In genomic region chr17:61399131-61400057, GRCh38 we compare ENCODE assay signal across 8 cellular contexts. TPM values are rescaled to one million over a fixed set of nuclear protein-coding genes. Genes with fewer than 3 reads are reported as not detected.
A peak's percentile ranks its signal among the peaks of the same experiment; 100 is the strongest.
DNase-seq lines count a peak whose midpoint lies in the region; ATAC-seq and TF ChIP-seq lines count a peak whose summit lies in the region.

Gene TBX2 (plus strand): TSS chr17:61399843. CDS start chr17:61400177, 334 bp downstream.

- no peaks in the 10 kb centered on the region for H3K9me3 Mint-ChIP-seq in activated T-helper 2 cell treated with anti-CD3 and anti-CD28 coated beads, Interferon-gamma antibody, Interleukin-2, Interleukin-4, amounts not matched to agents 10 μg/mL and 5 μg/mL and 100 μg/mL, durations not matched to agents 14 hours and 24 hours and 36 hours

- no peaks in the 10 kb centered on the region for H3K36me3 ChIP-seq in BLaER1 treated with 17β-estradiol and CSF1 and Interleukin-3, amounts not matched to agents 10 nM and 100 nM
- H3K36me3 ChIP-seq in left ventricle myocardium inferior = peaks cover 6% of the 10 kb centered on the region
- no peaks in the 10 kb centered on the region for H3K36me3 ChIP-seq in psoas muscle (ENCODE audit: insufficient read depth in 1 of 2, low read depth in 1 of 2)

- no peaks in the 10 kb centered on the region for H3K36me3 Mint-ChIP-seq in activated T-helper 2 cell treated with anti-CD3 and anti-CD28 coated beads, Interferon-gamma antibody, Interleukin-2, Interleukin-4, amounts not matched to agents 10 μg/mL and 5 μg/mL and 100 μg/mL, durations not matched to agents 14 hours and 24 hours and 36 hours (ENCODE audit: low read depth)

- H3K4me1 ChIP-seq in BLaER1 treated with 17β-estradiol and CSF1 and Interleukin-3, amounts not matched to agents 10 nM and 100 nM = peaks cover 28 to 48% (median 35%) of the 10 kb centered on the region in 10 experiments
- H3K4me1 ChIP-seq in left ventricle myocardium inferior = peaks cover 67% of the 10 kb centered on the region
- H3K4me1 ChIP-seq in psoas muscle = peaks cover 24% of the 10 kb centered on the region

- H3K9me3 ChIP-seq in BLaER1 treated with 17β-estradiol and CSF1 and Interleukin-3, amounts not matched to agents 10 nM and 100 nM (replicated peaks in 1 of 11) = peaks cover 0 to 22% (median 8%) of the 10 kb centered on the region in 11 experiments; a peak in 10 of 22 replicates
- no peaks in the 10 kb centered on the region for H3K9me3 ChIP-seq in left ventricle myocardium inferior (replicated peaks)
- H3K9me3 ChIP-seq in psoas muscle = no peaks in the 10 kb centered on the region

- peak within 1 kb of the TSS; percentile 90 to 100 (median 93) for H3K4me2 ChIP-seq in BLaER1 treated with 17β-estradiol and CSF1 and Interleukin-3, amounts not matched to agents 10 nM and 100 nM

- H3K4me3 ChIP-seq in BLaER1 treated with 17β-estradiol and CSF1 and Interleukin-3, amounts not matched to agents 10 nM and 100 nM = peak within 1 kb of the TSS; percentile 51 to 69 (median 58)
- H3K4me3 ChIP-seq in left ventricle myocardium inferior (peak within 1 kb of the TSS; percentile 77), psoas muscle (peak within 1 kb of the TSS; percentile 77)

- H3K4me3 Mint-ChIP-seq in activated T-helper 2 cell treated with anti-CD3 and anti-CD28 coated beads, Interferon-gamma antibody, Interleukin-2, Interleukin-4, amounts not matched to agents 10 μg/mL and 5 μg/mL and 100 μg/mL, durations not matched to agents 14 hours and 24 hours and 36 hours (ENCODE audit: low read depth) = peak within 1 kb of the TSS; percentile 49

- H3K4me1 Mint-ChIP-seq in activated T-helper 2 cell treated with anti-CD3 and anti-CD28 coated beads, Interferon-gamma antibody, Interleukin-2, Interleukin-4, amounts not matched to agents 10 μg/mL and 5 μg/mL and 100 μg/mL, durations not matched to agents 14 hours and 24 hours and 36 hours (ENCODE audit: low read depth) = peaks cover 12% of the 10 kb centered on the region

- no peak for TF ChIP-seq CTCF in left ventricle myocardium inferior (IDR thresholded peaks at IDR 0.05; ENCODE audit: borderline replicate concordance)
- TF ChIP-seq CTCF in psoas muscle (IDR thresholded peaks at IDR 0.05) = no peak

- peaks cover 98 to 100% (median 100%) of the 10 kb centered on the region in 11 experiments for H3K27me3 ChIP-seq in BLaER1 treated with 17β-estradiol and CSF1 and Interleukin-3, amounts not matched to agents 10 nM and 100 nM
- H3K27me3 ChIP-seq in left ventricle myocardium inferior (ENCODE audit: low read depth) (peaks cover 95% of the 10 kb centered on the region), psoas muscle (ENCODE audit: insufficient read depth in 3 of 3, low read length in 2 of 3) (peaks cover 2 to 86% (median 54%) of the 10 kb centered on the region in 3 donors)

- no peak within 1 kb of the TSS for H3K27ac ChIP-seq in BLaER1 treated with 17β-estradiol and CSF1 and Interleukin-3, amounts not matched to agents 10 nM and 100 nM
- H3K27ac ChIP-seq in left ventricle myocardium inferior (replicated peaks) = peak within 1 kb of the TSS; percentile 93
- H3K27ac ChIP-seq in psoas muscle = peak within 1 kb of the TSS; percentile 61

- H3K27ac Mint-ChIP-seq in activated T-helper 2 cell treated with anti-CD3 and anti-CD28 coated beads, Interferon-gamma antibody, Interleukin-2, Interleukin-4, amounts not matched to agents 10 μg/mL and 5 μg/mL and 100 μg/mL, durations not matched to agents 14 hours and 24 hours and 36 hours = peak within 1 kb of the TSS; percentile 55

- intact Hi-C loops in activated T-helper 2 cell treated with anti-CD3 and anti-CD28 coated beads, Interferon-gamma antibody, Interleukin-2, Interleukin-4, amounts not matched to agents 10 μg/mL and 5 μg/mL and 100 μg/mL, durations not matched to agents 14 hours and 24 hours and 36 hours (cut with micrococcal nuclease) = no loop called here
- intact Hi-C loops in left ventricle myocardium inferior (cut with micrococcal nuclease) = loop anchor here (10.0 kb wide), 1 partner anchor 395 kb away; no protein-coding TSS in a partner anchor
- intact Hi-C loops in psoas muscle (cut with DNase I) = loop anchor here (5.0 to 10.0 kb wide), 3 partner anchors 395 to 685 kb away; no protein-coding TSS in a partner anchor

- H4K20me1 ChIP-seq in BLaER1 treated with 17β-estradiol and CSF1 and Interleukin-3, amounts not matched to agents 10 nM and 100 nM = peaks cover 0 to 90% (median 61%) of the 10 kb centered on the region in 11 experiments; a peak in 19 of 22 replicates

- H3K27me3 Mint-ChIP-seq in activated T-helper 2 cell treated with anti-CD3 and anti-CD28 coated beads, Interferon-gamma antibody, Interleukin-2, Interleukin-4, amounts not matched to agents 10 μg/mL and 5 μg/mL and 100 μg/mL, durations not matched to agents 14 hours and 24 hours and 36 hours (ENCODE audit: low read depth) = peaks cover 65% of the 10 kb centered on the region

- DNase-seq in HuH-7.5 (ENCODE audit: low spot score) = peak; percentile 100
- no peak for DNase-seq in activated T-helper 2 cell treated with anti-CD3 and anti-CD28 coated beads, Interferon-gamma antibody, Interleukin-2, Interleukin-4, amounts not matched to agents 10 μg/mL and 5 μg/mL and 100 μg/mL, durations not matched to agents 14 hours and 24 hours and 36 hours (ENCODE audit: low spot score)
- DNase-seq in left ventricle myocardium inferior = peak; percentile 88
- DNase-seq in psoas muscle = peak; percentile 64 to 71
- no peak for DNase-seq in effector CD4-positive, alpha-beta T cell

- WGBS in psoas muscle, 3 donors = 1% methylated on average over 53 to 97 of the region's 97 CpGs

- ATAC-seq in psoas muscle = peak in 3 of 4 donors; percentile 15 to 33 (median 24)
- ATAC-seq in GM21360 (IDR thresholded peaks at IDR 0.05; ENCODE audit: unreplicated experiment) = no peak
- no peak for ATAC-seq in GM18519 (IDR thresholded peaks at IDR 0.05; ENCODE audit: low FRiP score, unreplicated experiment)

- peak within 1 kb of the TSS in 8 of 11 experiments; percentile 33 to 54 (median 46); a peak in 13 of 22 replicates for H3K9ac ChIP-seq in BLaER1 treated with 17β-estradiol and CSF1 and Interleukin-3, amounts not matched to agents 10 nM and 100 nM

RNA-seq across cellular contexts. Expression of gene TBX2, which starts in this region (rescaled TPM):
- 0.14 and 0.21 TPM in 2 replicates for total RNA-seq in activated T-helper 2 cell treated with anti-CD3 and anti-CD28 coated beads, Interferon-gamma antibody, Interleukin-2, Interleukin-4, amounts not matched to agents 10 μg/mL and 5 μg/mL and 100 μg/mL, durations not matched to agents 14 hours and 24 hours and 36 hours
- total RNA-seq in left ventricle myocardium inferior (8.2 TPM), psoas muscle (1 to 10 TPM; 6.3 to 8.7 (median 8.7) TPM)
- 1 to 10 TPM; 3.5 to 5.2 (median 5.1) TPM for polyA plus RNA-seq in psoas muscle

Comparison
In these comparisons a context has a peak if more than half of its experiments do, and no peak if none do; other contexts are left out.
1. H3K27ac ChIP-seq: peak in left ventricle myocardium inferior (single experiment) and psoas muscle (single experiment); none in BLaER1 treated with 17β-estradiol and CSF1 and Interleukin-3, amounts not matched to agents 10 nM and 100 nM (0 of 11).
2. DNase-seq: peak in HuH-7.5 (single experiment), left ventricle myocardium inferior (single experiment) and psoas muscle (2 of 2); none in activated T-helper 2 cell treated with anti-CD3 and anti-CD28 coated beads, Interferon-gamma antibody, Interleukin-2, Interleukin-4, amounts not matched to agents 10 μg/mL and 5 μg/mL and 100 μg/mL, durations not matched to agents 14 hours and 24 hours and 36 hours (single experiment) and effector CD4-positive, alpha-beta T cell (single experiment).
3. ATAC-seq: peak in psoas muscle (3 of 4); none in GM21360 (single experiment) and GM18519 (single experiment).
4. Peak in every context shown above with its lines, with median percentiles within 50 percentile points of each other: H3K4me3 ChIP-seq.